In the genomic region with DNA sequence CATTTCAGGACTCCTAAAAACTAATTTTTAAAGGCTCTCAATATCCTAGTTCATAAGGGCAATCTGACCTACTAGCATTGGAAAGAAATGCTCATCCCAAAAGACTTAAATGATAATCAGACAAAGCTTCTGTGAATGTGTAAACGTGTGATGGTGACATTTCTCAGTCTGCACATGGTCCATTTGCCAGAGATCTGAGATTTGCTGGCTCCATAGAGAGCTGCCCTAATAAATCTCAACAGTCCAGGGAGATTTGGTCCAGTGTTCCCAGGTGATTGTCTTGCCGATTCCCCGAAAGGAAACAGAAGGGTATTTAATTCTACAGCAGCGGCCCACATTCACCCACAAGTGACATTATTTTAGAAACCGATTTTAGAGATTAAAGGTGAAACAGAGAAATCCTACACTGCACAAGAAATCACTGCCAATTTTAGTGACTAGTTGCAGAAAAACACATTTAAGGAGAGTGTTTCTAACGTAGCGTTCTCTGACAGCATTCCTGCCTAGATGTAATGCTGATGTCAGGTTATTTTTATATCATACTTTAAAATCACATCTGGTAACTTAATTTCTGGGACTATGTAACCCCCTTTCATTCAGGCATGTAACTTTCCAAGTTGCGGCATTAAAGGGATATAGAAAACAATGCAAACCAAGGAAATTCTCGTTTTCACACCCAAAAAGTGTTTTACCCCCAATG, we compare ENCODE assay signal across 13 cellular contexts.
"Had no signal": no experiment of that assay in that cellular context is flagged by ENCODE, and none has a peak within 500 bp of the region (broad histone marks: within the 10 kb centered on the region; RNA-seq: fewer than 3 reads in every experiment).

No MANE protein-coding gene starts in this region.

- H3K27ac Mint-ChIP-seq: activated CD4-positive, alpha-beta T cell treated with anti-CD3 and anti-CD28 coated beads, Interleukin-2, amount 10 ng/mL, durations not matched to agents 7 days and 5 days; natural killer cell; T-helper 1 cell treated with Interleukin-12 subunit alpha and Interleukin-12 subunit beta and Interleukin-4 antibody, amounts not matched to agents 30 μg/mL and 1 μg/mL, for 36 hours; WTC11 had no signal

- H3K4me3 Mint-ChIP-seq: activated CD4-positive, alpha-beta T cell treated with anti-CD3 and anti-CD28 coated beads, Interleukin-2, amount 10 ng/mL, durations not matched to agents 7 days and 5 days; natural killer cell; T-helper 1 cell treated with Interleukin-12 subunit alpha and Interleukin-12 subunit beta and Interleukin-4 antibody, amounts not matched to agents 30 μg/mL and 1 μg/mL, for 36 hours; WTC11 had no signal

- H3K4me1 Mint-ChIP-seq: natural killer cell, WTC11 had no signal

- H2AFZ ChIP-seq: hepatocyte had no signal

- H3K9me3 ChIP-seq: colonic mucosa, tibial artery had no signal

- DNase-seq: activated CD4-positive, alpha-beta T cell treated with anti-CD3 and anti-CD28 coated beads, Interleukin-2, amount 10 ng/mL, durations not matched to agents 7 days and 5 days; activated naive CD4-positive, alpha-beta T cell treated with anti-CD3 and anti-CD28 coated beads, Interleukin-2, amount 50 U/mL, for 16 hours; activated T-cell treated with anti-CD3 and anti-CD28 coated beads for 4 hours; colonic mucosa; kidney glomerular epithelial cell; natural killer cell; nucleus accumbens; tibial artery had no signal

- H3K4me2 ChIP-seq: hepatocyte had no signal

- H3K4me1 ChIP-seq: colonic mucosa had no signal

- H3K79me2 ChIP-seq: hepatocyte had no signal

- H3K36me3 Mint-ChIP-seq: natural killer cell, WTC11 had no signal

- H3K27ac ChIP-seq: colonic mucosa, hepatocyte, skin epidermis had no signal

- H3K27me3 ChIP-seq: colonic mucosa, hepatocyte, tibial artery had no signal

- H3K4me3 ChIP-seq: colonic mucosa, hepatocyte, lung, skin epidermis, tibial artery had no signal

- H3K9me3 Mint-ChIP-seq: activated CD4-positive, alpha-beta T cell treated with anti-CD3 and anti-CD28 coated beads, Interleukin-2, amount 10 ng/mL, durations not matched to agents 7 days and 5 days; natural killer cell; T-helper 1 cell treated with Interleukin-12 subunit alpha and Interleukin-12 subunit beta and Interleukin-4 antibody, amounts not matched to agents 30 μg/mL and 1 μg/mL, for 36 hours had no signal

- ATAC-seq: natural killer cell, WTC11 had no signal

- H3K36me3 ChIP-seq: colonic mucosa, tibial artery had no signal
